18 cellular contexts compared by ENCODE assay signal in genomic region chr2:85444629-85445028, GRCh38. TPM values are rescaled to one million over a fixed set of nuclear protein-coding genes. Genes with fewer than 3 reads are reported as not detected.
DNase-seq lines count a peak whose midpoint lies in the region; ATAC-seq and TF ChIP-seq lines count a peak whose summit lies in the region.
"Had no signal": no experiment of that assay in that cellular context is flagged by ENCODE, and none has a peak within 500 bp of the region (broad histone marks: within the 10 kb centered on the region; RNA-seq: fewer than 3 reads in every experiment).

No MANE protein-coding gene starts in this region.

- H3K36me3 ChIP-seq in body of pancreas (replicated peaks in 1 of 2; ENCODE audit: insufficient read depth in 1 of 2, low read depth in 2 of 2) (no peaks in the 10 kb centered on the region), thyroid gland (no peaks in the 10 kb centered on the region)

- no peak for DNase-seq in HFFc6
- DNase-seq in body of pancreas = no peak
- DNase-seq in foreskin keratinocyte = no peak
- no peak for DNase-seq in thyroid gland
- no peak for DNase-seq in NCI-H2029 (lab: John Stamatoyannopoulos, UW)
- DNase-seq in NK-92 (lab: John Stamatoyannopoulos, UW; ENCODE audit: unreplicated experiment) = no peak
- DNase-seq: activated CD8-positive, alpha-beta T cell treated with anti-CD3 and anti-CD28 coated beads for 36 hours; activated effector memory CD4-positive, alpha-beta T cell treated with Interleukin-2 at 50 U/mL for 16 hours; CD4-positive, CD25-positive, alpha-beta regulatory T cell; effector memory CD4-positive, alpha-beta T cell; immature natural killer cell had no signal

- no peak overlapping the region for H3K4me3 Mint-ChIP-seq in HFFc6
- H3K4me3 Mint-ChIP-seq: activated CD8-positive, alpha-beta T cell treated with anti-CD3 and anti-CD28 coated beads for 36 hours; CD4-positive, CD25-positive, alpha-beta regulatory T cell; immature natural killer cell; memory B cell; neural crest cell; stimulated activated effector memory CD8-positive, alpha-beta T cell treated with anti-CD3 and anti-CD28 coated beads, Interleukin-12 subunit alpha, Interleukin-12 subunit beta, amount 100 ng/mL, for 72 hours had no signal

- H3K4me3 ChIP-seq in body of pancreas = no peak overlapping the region
- no peak overlapping the region for H3K4me3 ChIP-seq in thyroid gland (replicated peaks in 1 of 3)
- H3K4me3 ChIP-seq: GM12878 had no signal

- 75 to 84% methylated on average over 3 of the region's 3 CpGs for WGBS in body of pancreas, 2 donors
- WGBS in thyroid gland, 2 donors = 74 to 90% methylated on average over 3 of the region's 3 CpGs

- peaks cover 24% of the 10 kb centered on the region for H3K4me1 Mint-ChIP-seq in HFFc6 (ENCODE audit: low read depth)
- H3K4me1 Mint-ChIP-seq: immature natural killer cell, memory B cell had no signal

- H3K27ac ChIP-seq in body of pancreas = peak overlapping the region; percentile 77 to 94 (median 90)
- H3K27ac ChIP-seq in foreskin keratinocyte = no peak overlapping the region
- H3K27ac ChIP-seq in thyroid gland = peak overlapping the region; percentile 36 to 70 (median 65)

- no peak for TF ChIP-seq POLR2A in body of pancreas (IDR thresholded peaks at IDR 0.05)
- TF ChIP-seq POLR2A in thyroid gland (IDR thresholded peaks at IDR 0.05) = no peak
- no peak for TF ChIP-seq POLR2A in GM18505 (IDR thresholded peaks at IDR 0.05; ENCODE audit: borderline replicate concordance, extremely low read depth, insufficient read depth, insufficient read length)

- H3K36me3 Mint-ChIP-seq in HFFc6 (ENCODE audit: low read depth) = no peaks in the 10 kb centered on the region
- H3K36me3 Mint-ChIP-seq: immature natural killer cell; memory B cell; stimulated activated effector memory CD8-positive, alpha-beta T cell treated with anti-CD3 and anti-CD28 coated beads, Interleukin-12 subunit alpha, Interleukin-12 subunit beta, amount 100 ng/mL, for 72 hours had no signal

- H3K27me3 ChIP-seq in body of pancreas (no peaks in the 10 kb centered on the region), foreskin keratinocyte (no peaks in the 10 kb centered on the region), thyroid gland (no peaks in the 10 kb centered on the region)

- peak overlapping the region; percentile 86 for H3K27ac Mint-ChIP-seq in HFFc6
- H3K27ac Mint-ChIP-seq: activated CD8-positive, alpha-beta T cell treated with anti-CD3 and anti-CD28 coated beads for 36 hours; immature natural killer cell; memory B cell; stimulated activated effector memory CD8-positive, alpha-beta T cell treated with anti-CD3 and anti-CD28 coated beads, Interleukin-12 subunit alpha, Interleukin-12 subunit beta, amount 100 ng/mL, for 72 hours had no signal

- no peak for TF ChIP-seq CTCF in HFFc6 (IDR thresholded peaks at IDR 0.05)
- no peak for TF ChIP-seq CTCF in body of pancreas (IDR thresholded peaks at IDR 0.05)
- TF ChIP-seq CTCF in foreskin keratinocyte (conservative IDR thresholded peaks at IDR 0.05) = no peak
- no peak for TF ChIP-seq CTCF in thyroid gland (IDR thresholded peaks at IDR 0.05)

- H3K27me3 Mint-ChIP-seq in HFFc6 (ENCODE audit: insufficient read depth) = peaks cover 1% of the 10 kb centered on the region; the same call in 1 of the 2 replicates
- H3K27me3 Mint-ChIP-seq: activated CD8-positive, alpha-beta T cell treated with anti-CD3 and anti-CD28 coated beads for 36 hours; CD4-positive, CD25-positive, alpha-beta regulatory T cell; memory B cell had no signal

- H3K9me3 ChIP-seq in body of pancreas (no peaks in the 10 kb centered on the region), thyroid gland (no peaks in the 10 kb centered on the region)

- no peaks in the 10 kb centered on the region for H3K9me3 Mint-ChIP-seq in HFFc6
- H3K9me3 Mint-ChIP-seq: activated CD8-positive, alpha-beta T cell treated with anti-CD3 and anti-CD28 coated beads for 36 hours; CD4-positive, CD25-positive, alpha-beta regulatory T cell; immature natural killer cell; memory B cell; neural crest cell; stimulated activated effector memory CD8-positive, alpha-beta T cell treated with anti-CD3 and anti-CD28 coated beads, Interleukin-12 subunit alpha, Interleukin-12 subunit beta, amount 100 ng/mL, for 72 hours had no signal

- peaks cover 59% of the 10 kb centered on the region for H3K4me1 ChIP-seq in body of pancreas
- H3K4me1 ChIP-seq in foreskin keratinocyte = peaks cover 3% of the 10 kb centered on the region
- H3K4me1 ChIP-seq in thyroid gland = peaks cover 13 to 32% of the 10 kb centered on the region in 2 donors

- intact Hi-C loops in body of pancreas (cut with DNase I) (no loop called here), thyroid gland (cut with DNase I) (no loop called here)

- ATAC-seq in body of pancreas (no peak), foreskin keratinocyte (peak; percentile 24), GM18505 (IDR thresholded peaks at IDR 0.05; ENCODE audit: unreplicated experiment) (no peak), HG03175 (IDR thresholded peaks at IDR 0.05; ENCODE audit: unreplicated experiment) (no peak)
- ATAC-seq: activated CD8-positive, alpha-beta T cell treated with anti-CD3 and anti-CD28 coated beads for 36 hours; GM12878; sciatic nerve; stimulated activated effector memory CD8-positive, alpha-beta T cell treated with anti-CD3 and anti-CD28 coated beads, Interleukin-12 subunit alpha, Interleukin-12 subunit beta, amount 100 ng/mL, for 72 hours had no signal

RNA-seq across cellular contexts. Expression of gene SH2D6, which starts 26.1 kb away (rescaled TPM):
- under 1 TPM in 3 of 6 experiments, not detected in 3; 0.25 to 0.52 (median 0.37) TPM for total RNA-seq in HFFc6 (2021; fragmentation: NEBNext Ultra II Directional; extraction: Animal tissue kit (Norgen Biotek cat#: 25700))
- 10 to 100 TPM in 1 of 2 donors, under 1 TPM in 1; 0.26 to 15.5 TPM for total RNA-seq in body of pancreas
- total RNA-seq in foreskin keratinocyte = 0.25 TPM in 1 of 2 replicates, not detected in the other
- polyA plus RNA-seq in foreskin keratinocyte = 0.11 and 0.13 TPM in 2 replicates
- total RNA-seq in thyroid gland = 1 to 10 TPM; 1.6 to 9.0 (median 4.1) TPM
- polyA plus RNA-seq: CD4-positive, CD25-positive, alpha-beta regulatory T cell; immature natural killer cell had no signal

RNA-seq across cellular contexts. Expression of gene CAPG, which starts 34.5 kb away (rescaled TPM):
- 10 to 100 TPM; 10.7 to 49.6 (median 13.6) TPM for total RNA-seq in HFFc6 (2021; fragmentation: NEBNext Ultra II Directional; extraction: Animal tissue kit (Norgen Biotek cat#: 25700))
- total RNA-seq in body of pancreas (10 to 100 TPM; 26.0 to 35.0 TPM), foreskin keratinocyte (219 and 303 TPM in 2 replicates), thyroid gland (100 to 1,000 TPM; 155 to 257 (median 225) TPM)
- polyA plus RNA-seq in foreskin keratinocyte = 267 and 379 TPM in 2 replicates
